17 cellular contexts compared by ENCODE assay signal in the genomic region with DNA sequence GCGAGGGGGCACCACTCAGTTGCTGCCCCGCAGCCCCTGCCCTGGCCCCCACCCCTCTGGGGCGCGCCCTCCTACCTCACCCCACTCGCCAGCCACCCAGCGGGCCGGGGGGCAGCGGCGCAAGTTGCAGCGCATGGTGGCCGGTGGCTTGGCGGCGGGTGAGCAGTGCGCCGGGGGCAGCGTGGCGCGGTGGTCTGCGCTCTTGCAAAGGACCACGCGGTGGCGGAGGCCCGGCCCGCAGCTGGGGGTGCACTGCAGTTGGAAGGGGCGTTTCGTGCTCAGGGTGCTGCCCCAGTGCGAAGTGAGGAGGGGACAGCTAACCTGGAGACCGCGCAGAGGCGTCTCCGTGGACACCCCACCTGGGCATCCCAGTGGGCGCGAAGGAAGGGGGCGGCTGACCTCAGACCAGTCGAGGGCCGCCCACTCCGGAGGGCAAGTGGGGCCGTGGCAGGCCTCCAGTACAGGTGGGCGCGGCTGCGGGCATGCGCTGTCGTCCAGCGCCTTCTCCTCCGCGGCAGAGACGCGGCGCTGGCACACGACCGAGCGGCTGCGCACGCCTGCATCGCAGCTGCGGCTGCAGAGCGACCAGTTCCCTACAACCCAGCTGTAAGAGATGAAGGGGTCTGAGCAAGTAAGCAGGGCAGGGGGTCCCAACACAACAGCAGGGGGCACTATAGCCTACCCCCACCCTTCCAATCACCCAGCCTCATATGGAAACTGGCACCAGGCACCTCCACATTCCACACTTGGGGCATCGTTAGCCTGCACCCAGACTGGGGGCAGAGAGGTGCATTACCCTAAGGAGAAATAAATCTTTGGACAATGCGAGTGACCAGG. TPM values are rescaled to one million over a fixed set of nuclear protein-coding genes. Genes with fewer than 3 reads are reported as not detected.
A peak's percentile ranks its signal among the peaks of the same experiment; 100 is the strongest.
DNase-seq lines count a peak whose midpoint lies in the region; ATAC-seq and TF ChIP-seq lines count a peak whose summit lies in the region.
"Had no signal": no experiment of that assay in that cellular context is flagged by ENCODE, and none has a peak within 500 bp of the region (broad histone marks: within the 10 kb centered on the region; RNA-seq: fewer than 3 reads in every experiment).

No MANE protein-coding gene starts in this region.

- intact Hi-C loops in Right ventricle myocardium inferior (cut with DNase I) (no loop called here), cardiac septum (cut with DNase I) (no loop called here)

- H3K79me2 ChIP-seq in osteoblast (ENCODE audit: insufficient read depth, low read length): no peaks in the 10 kb centered on the region

- H2AFZ ChIP-seq in osteoblast (ENCODE audit: low read length): no peak overlapping the region

- in situ Hi-C loops in GM13977 (cut with MboI; ENCODE audit: low pct_unique_long_range_greater_than_20kb, low sequenced_read_pairs, unreplicated experiment): no loop called here

- no peak overlapping the region for H3K4me2 ChIP-seq in osteoblast (ENCODE audit: insufficient read depth, low read length)

- H3K27me3 ChIP-seq in osteoblast (ENCODE audit: insufficient read depth, low read length): no peaks in the 10 kb centered on the region
- H3K27me3 ChIP-seq: SJSA1 had no signal

- no peaks in the 10 kb centered on the region for H3K9me3 ChIP-seq in osteoblast (ENCODE audit: low read depth, low read length)
- H3K9me3 ChIP-seq: SJSA1 had no signal

- DNase-seq in Right ventricle myocardium inferior (ENCODE audit: missing footprints) (peak; percentile 62), cardiac septum (ENCODE audit: low spot score) (no peak), GM13977 (ENCODE audit: low spot score) (no peak), NCI-H2227 (lab: John Stamatoyannopoulos, UW; ENCODE audit: unreplicated experiment) (peak; percentile 43), osteoblast (ENCODE audit: insufficient read length, low spot score, missing footprints) (peak; percentile 62), UCSD-AML1 (lab: John Stamatoyannopoulos, UW; ENCODE audit: unreplicated experiment) (no peak), NCI-H146 treated with DMSO at 0.1 percent for 48 hours (lab: John Stamatoyannopoulos, UW; ENCODE audit: unreplicated experiment) (no peak), anterior cingulate cortex (lab: John Stamatoyannopoulos, UW) (no peak)
- DNase-seq: C1 segment of cervical spinal cord, DMS153, MV-4-11, NCI-H524 treated with DMSO at 0.1 percent for 48 hours had no signal

- TF ChIP-seq CTCF in GM13977 (IDR thresholded peaks at IDR 0.05; ENCODE audit: extremely low read depth, insufficient read depth, missing control alignments) (peak; percentile 4), osteoblast (IDR thresholded peaks at IDR 0.05; ENCODE audit: extremely low read depth, low read depth, low read length) (no peak)

- no peaks in the 10 kb centered on the region for H3K4me1 ChIP-seq in osteoblast (ENCODE audit: insufficient read depth, low read length)

- H4K20me1 ChIP-seq in osteoblast (ENCODE audit: insufficient read depth, low read length): no peaks in the 10 kb centered on the region

- H3K36me3 ChIP-seq in osteoblast (ENCODE audit: insufficient read depth, low read length): no peaks in the 10 kb centered on the region
- H3K36me3 ChIP-seq: HAP-1, SJSA1 had no signal

- no peak overlapping the region for H3K4me3 ChIP-seq in osteoblast (ENCODE audit: insufficient read depth, low read length)
- H3K4me3 ChIP-seq: HAP-1, SJSA1 had no signal

- no peak overlapping the region for H3K27ac ChIP-seq in osteoblast (ENCODE audit: low read depth, low read length)
- H3K27ac ChIP-seq: SJSA1 had no signal

- no peak for ATAC-seq in Right ventricle myocardium inferior

RNA-seq across cellular contexts. Expression of a gene that starts 8.0 kb away (rescaled TPM):
- total RNA-seq in Right ventricle myocardium inferior: 9.3 TPM
- 9.0 TPM for total RNA-seq in cardiac septum
- total RNA-seq in osteoblast: under 0.01 and 0.72 TPM in 2 replicates
- total RNA-seq: A172 had no signal

RNA-seq across cellular contexts. Expression of a gene that starts 25.2 kb away (rescaled TPM):
- 10.0 TPM for total RNA-seq in Right ventricle myocardium inferior
- total RNA-seq in cardiac septum: 15.0 TPM
- total RNA-seq in osteoblast: 49.6 and 56.3 TPM in 2 replicates

RNA-seq across cellular contexts. Expression of a gene that starts 45.2 kb away (rescaled TPM):
- total RNA-seq in Right ventricle myocardium inferior: not detected
- total RNA-seq in cardiac septum: not detected
- total RNA-seq in osteoblast: not detected in 2 replicates
- total RNA-seq: A172; CD8-positive, alpha-beta T cell; M059J; SJSA1 had no signal

Comparison
In these comparisons a context has a peak if more than half of its experiments do, and no peak if none do; other contexts are left out.
1. DNase-seq: peak in Right ventricle myocardium inferior (single experiment), NCI-H2227 (single experiment) and osteoblast (single experiment); none in cardiac septum (single experiment), GM13977 (single experiment), UCSD-AML1 (single experiment), NCI-H146 treated with DMSO at 0.1 percent for 48 hours (single experiment) and anterior cingulate cortex (0 of 58).